In genomic region chr16:88686439-88687253, GRCh38 we compare ENCODE assay signal across 1 cellular context.
TF ChIP-seq lines count a peak whose summit lies in the region.

TSS of gene SNAI3 (minus strand) at chr16:88686507. CDS start at chr16:88686406, 101 bp downstream.

TF ChIP-seq in HepG2, 621 proteins besides CTCF, POLR2A, EP300 and RAD21 (continued from another document and continues in another):
- TF ChIP-seq ZNF205 (CRISPR knock-in tag; IDR thresholded peaks at IDR 0.05) (no peak; the same call in 1 of the 2 replicates), ZBTB2 (CRISPR knock-in tag; IDR thresholded peaks at IDR 0.05; ENCODE audit: low read depth) (0 out of 2 replicates have a peak, but pooled peaks have one; percentile 17), ZBTB43 (CRISPR knock-in tag; conservative IDR thresholded peaks at IDR 0.05) (0 out of 2 replicates have a peak, but pooled peaks have one; percentile 56), HOXA5 (CRISPR knock-in tag; IDR thresholded peaks at IDR 0.05) (0 out of 2 replicates have a peak, but pooled peaks have one; percentile 45), RELA (CRISPR knock-in tag; IDR thresholded peaks at IDR 0.05) (no peak), MAFK (conservative IDR thresholded peaks at IDR 0.05 in 1 of 2, IDR thresholded peaks at IDR 0.05 in 1 of 2; ENCODE audit: low read length in 2 of 2) (no peak), DRAP1 (CRISPR knock-in tag; IDR thresholded peaks at IDR 0.05) (no peak; the same call in 1 of the 2 replicates), ELF3 (CRISPR knock-in tag; IDR thresholded peaks at IDR 0.05) (0 out of 2 replicates have a peak, but pooled peaks have one; percentile 17), ZBTB1 (CRISPR knock-in tag; IDR thresholded peaks at IDR 0.05; ENCODE audit: borderline replicate concordance) (no peak), CBX5 (CRISPR knock-in tag; IDR thresholded peaks at IDR 0.05; ENCODE audit: borderline replicate concordance) (no peak; the same call in 1 of the 2 replicates), ZNF362 (CRISPR knock-in tag; IDR thresholded peaks at IDR 0.05; ENCODE audit: borderline replicate concordance) (no peak), ZNF782 (CRISPR knock-in tag; IDR thresholded peaks at IDR 0.05; ENCODE audit: borderline replicate concordance) (peak; percentile 71), ISX (CRISPR knock-in tag; conservative IDR thresholded peaks at IDR 0.05) (no peak), ZNF569 (CRISPR knock-in tag; IDR thresholded peaks at IDR 0.05; ENCODE audit: borderline replicate concordance) (no peak; the same call in 1 of the 2 replicates), ZNF225 (CRISPR knock-in tag; IDR thresholded peaks at IDR 0.05) (peak; percentile 31; the same call in 1 of the 2 replicates), GABPB1 (CRISPR knock-in tag; IDR thresholded peaks at IDR 0.05) (peak; percentile 70; the same call in 1 of the 2 replicates), PITX1 (CRISPR knock-in tag; IDR thresholded peaks at IDR 0.05) (no peak), NFE2L1 (CRISPR knock-in tag; IDR thresholded peaks at IDR 0.05; ENCODE audit: borderline replicate concordance) (peak; percentile 68; the same call in 1 of the 2 replicates), NR2F1 (CRISPR knock-in tag; IDR thresholded peaks at IDR 0.05) (no peak), FOXK2 (IDR thresholded peaks at IDR 0.05) (no peak), ZNF180 (CRISPR knock-in tag; IDR thresholded peaks at IDR 0.05; ENCODE audit: borderline replicate concordance, low read depth) (no peak), KDM6A (CRISPR knock-in tag; IDR thresholded peaks at IDR 0.05; ENCODE audit: low read depth) (no peak), ZNF780A (CRISPR knock-in tag; IDR thresholded peaks at IDR 0.05) (no peak), BHLHE40 (IDR thresholded peaks at IDR 0.05; ENCODE audit: low read length) (peak; percentile 86), NFIC (IDR thresholded peaks at IDR 0.05; ENCODE audit: low read length) (no peak), ZUFSP (CRISPR knock-in tag; IDR thresholded peaks at IDR 0.05; ENCODE audit: borderline replicate concordance) (no peak), ZC3H4 (CRISPR knock-in tag; IDR thresholded peaks at IDR 0.05; ENCODE audit: borderline replicate concordance) (no peak), CSRNP2 (CRISPR knock-in tag; conservative IDR thresholded peaks at IDR 0.05; ENCODE audit: low read depth) (no peak), ZNF652 (CRISPR knock-in tag; IDR thresholded peaks at IDR 0.05; ENCODE audit: borderline replicate concordance, low read depth) (no peak), HIVEP1 (CRISPR knock-in tag; IDR thresholded peaks at IDR 0.05) (no peak), ARID3A (IDR thresholded peaks at IDR 0.05; ENCODE audit: low read depth, low read length) (no peak), ZFX (CRISPR knock-in tag; IDR thresholded peaks at IDR 0.05; ENCODE audit: low read depth) (peak; percentile 66; the same call in 1 of the 2 replicates), ZNF44 (CRISPR knock-in tag; IDR thresholded peaks at IDR 0.05) (no peak), FOXO4 (CRISPR knock-in tag; conservative IDR thresholded peaks at IDR 0.05) (no peak), ZNF484 (CRISPR knock-in tag; IDR thresholded peaks at IDR 0.05; ENCODE audit: borderline replicate concordance, low read depth) (no peak), ZNF10 (CRISPR knock-in tag; IDR thresholded peaks at IDR 0.05; ENCODE audit: borderline replicate concordance, low read depth) (no peak), EEA1 (CRISPR knock-in tag; IDR thresholded peaks at IDR 0.05; ENCODE audit: borderline replicate concordance) (no peak), MBNL3 (CRISPR knock-in tag; conservative IDR thresholded peaks at IDR 0.05) (no peak), FOXP1 (IDR thresholded peaks at IDR 0.05) (no peak), FOXP1 (CRISPR knock-in tag; IDR thresholded peaks at IDR 0.05) (no peak), RARG (CRISPR knock-in tag; IDR thresholded peaks at IDR 0.05; ENCODE audit: low read depth) (no peak), ZNF275 (CRISPR knock-in tag; IDR thresholded peaks at IDR 0.05; ENCODE audit: borderline replicate concordance) (no peak), RXRB (CRISPR knock-in tag; IDR thresholded peaks at IDR 0.05; ENCODE audit: borderline replicate concordance) (no peak), ZNF276 (CRISPR knock-in tag; IDR thresholded peaks at IDR 0.05; ENCODE audit: low read depth) (peak; percentile 75; the same call in 1 of the 2 replicates), IRF9 (CRISPR knock-in tag; IDR thresholded peaks at IDR 0.05; ENCODE audit: borderline replicate concordance) (peak; percentile 91), TEAD2 (CRISPR knock-in tag; IDR thresholded peaks at IDR 0.05) (no peak; the same call in 1 of the 2 replicates), FOXJ3 (CRISPR knock-in tag; IDR thresholded peaks at IDR 0.05; ENCODE audit: borderline replicate concordance) (no peak)
